11 cellular contexts compared by ENCODE assay signal in the genomic region with DNA sequence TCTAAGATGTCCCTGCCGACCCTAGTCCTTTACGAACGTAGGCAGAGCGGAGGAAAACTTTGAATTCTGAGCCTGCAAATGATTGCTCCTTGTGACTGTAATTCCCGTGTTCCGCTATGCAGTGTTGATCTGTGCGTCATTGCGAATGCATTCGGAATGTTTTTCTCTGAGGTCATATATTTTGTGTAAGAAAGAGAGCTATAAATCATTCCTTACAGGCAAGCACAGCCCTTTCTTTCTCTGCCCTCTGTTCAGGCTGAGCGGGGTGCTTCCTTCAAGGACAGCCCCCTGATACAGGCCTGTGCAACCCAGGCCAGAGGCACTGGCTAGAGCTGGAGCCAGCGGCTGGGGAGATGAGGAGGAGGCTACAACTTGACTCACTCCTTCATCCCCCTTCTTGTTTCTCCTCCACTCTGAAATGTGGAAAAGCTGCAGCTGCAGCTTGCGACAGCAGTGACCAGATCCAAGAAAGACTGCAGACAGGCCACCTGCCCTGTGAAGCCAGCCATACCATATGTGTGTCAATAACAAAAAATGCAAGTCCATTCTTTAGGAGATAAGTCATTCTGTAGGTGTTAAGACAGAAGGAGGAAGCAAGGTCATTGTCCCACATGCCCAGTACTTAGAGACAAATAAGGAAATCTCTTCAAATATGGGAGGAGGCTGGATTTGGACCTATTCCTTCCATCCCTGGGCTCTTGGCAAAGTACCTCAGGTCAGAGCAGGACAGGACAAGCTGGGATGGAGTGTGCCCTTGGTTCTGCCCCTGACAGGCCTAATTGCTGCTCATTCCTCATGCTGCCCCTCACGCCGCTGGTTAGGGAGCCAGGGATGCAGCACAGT.
DNase-seq lines count a peak whose midpoint lies in the region; ATAC-seq and TF ChIP-seq lines count a peak whose summit lies in the region.
"Had no signal": no experiment of that assay in that cellular context is flagged by ENCODE, and none has a peak within 500 bp of the region (broad histone marks: within the 10 kb centered on the region; RNA-seq: fewer than 3 reads in every experiment).

No MANE protein-coding gene starts in this region.

- intact Hi-C loops in A673 (cut with micrococcal nuclease; ENCODE audit: unreplicated experiment): no loop called here

- no peaks in the 10 kb centered on the region for H3K9me3 Mint-ChIP-seq in nephron
- H3K9me3 Mint-ChIP-seq: activated CD4-positive, alpha-beta T cell treated with anti-CD3 and anti-CD28 coated beads, Interleukin-2, amount 10 ng/mL, durations not matched to agents 7 days and 5 days; stimulated activated naive CD8-positive, alpha-beta T cell treated with anti-CD3 and anti-CD28 coated beads, Interleukin-15, amount 100 ng/mL, for 72 hours had no signal

- H3K36me3 ChIP-seq in A673 (ENCODE audit: insufficient read depth, low read length, poor library complexity, severe bottlenecking): no peaks in the 10 kb centered on the region

- H3K4me1 Mint-ChIP-seq in nephron: peaks cover 57% of the 10 kb centered on the region
- H3K4me1 Mint-ChIP-seq: activated CD4-positive, alpha-beta T cell treated with anti-CD3 and anti-CD28 coated beads, Interleukin-2, amount 10 ng/mL, durations not matched to agents 7 days and 5 days; stimulated activated naive CD8-positive, alpha-beta T cell treated with anti-CD3 and anti-CD28 coated beads, Interleukin-15, amount 100 ng/mL, for 72 hours had no signal

- no peaks in the 10 kb centered on the region for H3K9me3 ChIP-seq in A673 (ENCODE audit: low read depth, low read length, poor library complexity, severe bottlenecking)
- H3K9me3 ChIP-seq: psoas muscle had no signal

- no peak overlapping the region for H3K4me3 ChIP-seq in A673 (ENCODE audit: low read depth, low read length, poor library complexity, severe bottlenecking)
- H3K4me3 ChIP-seq: psoas muscle had no signal

- peak overlapping the region in 1 of 3 experiments; percentile 6 for H3K4me3 Mint-ChIP-seq in nephron
- H3K4me3 Mint-ChIP-seq: activated CD4-positive, alpha-beta T cell treated with anti-CD3 and anti-CD28 coated beads, Interleukin-2, amount 10 ng/mL, durations not matched to agents 7 days and 5 days; stimulated activated naive CD8-positive, alpha-beta T cell treated with anti-CD3 and anti-CD28 coated beads, Interleukin-15, amount 100 ng/mL, for 72 hours had no signal

- CTCF ChIA-PET in A673 (lab: Charles Lee): no interaction called here

- H3K27ac ChIP-seq in A673 (ENCODE audit: low read depth, low read length, poor library complexity, severe bottlenecking): peak overlapping the region; percentile 37
- H3K27ac ChIP-seq in epithelial cell of prostate: peak overlapping the region; percentile 48
- H3K27ac ChIP-seq: psoas muscle had no signal

- H3K4me1 ChIP-seq in A673 (ENCODE audit: insufficient read depth, low read length, poor library complexity, severe bottlenecking): peaks cover 44% of the 10 kb centered on the region
- H3K4me1 ChIP-seq: psoas muscle had no signal

- no peaks in the 10 kb centered on the region for H3K27me3 ChIP-seq in A673 (replicated peaks; ENCODE audit: insufficient read depth, low read depth, low read length, poor library complexity)

- ATAC-seq in HG03095 (IDR thresholded peaks at IDR 0.05; ENCODE audit: unreplicated experiment): no peak
- ATAC-seq: stimulated activated naive CD8-positive, alpha-beta T cell treated with anti-CD3 and anti-CD28 coated beads, Interleukin-15, amount 100 ng/mL, for 72 hours had no signal

- no TSS peak for BruUV-seq in A673 (replicated peaks; lab: Mats Ljungman, UMichigan)

- POLR2A ChIA-PET in A673 (lab: Charles Lee; ENCODE audit: low non-redundant PET): no interaction called here

- no peaks in the 10 kb centered on the region for H3K36me3 Mint-ChIP-seq in nephron (ENCODE audit: low read depth)

- peak overlapping the region; percentile 67 to 83 (median 82) for H3K27ac Mint-ChIP-seq in nephron
- H3K27ac Mint-ChIP-seq: activated CD4-positive, alpha-beta T cell treated with anti-CD3 and anti-CD28 coated beads, Interleukin-2, amount 10 ng/mL, durations not matched to agents 7 days and 5 days; stimulated activated naive CD8-positive, alpha-beta T cell treated with anti-CD3 and anti-CD28 coated beads, Interleukin-15, amount 100 ng/mL, for 72 hours had no signal

- TF ChIP-seq CTCF in A673 (conservative IDR thresholded peaks at IDR 0.05; ENCODE audit: low read depth, low read length) (no peak), nephron (IDR thresholded peaks at IDR 0.05; ENCODE audit: unreplicated experiment in 3 of 3) (no peak)

- H3K27me3 Mint-ChIP-seq in nephron (ENCODE audit: low read depth): no peaks in the 10 kb centered on the region
- H3K27me3 Mint-ChIP-seq: activated CD4-positive, alpha-beta T cell treated with anti-CD3 and anti-CD28 coated beads, Interleukin-2, amount 10 ng/mL, durations not matched to agents 7 days and 5 days had no signal

- peak; percentile 24 for DNase-seq in A673 (ENCODE audit: low spot score)
- peak; percentile 96 for DNase-seq in M059J (ENCODE audit: low read depth)
- DNase-seq in epithelial cell of prostate (ENCODE audit: low read depth, low spot score): peak; percentile 33
- no peak for DNase-seq in NCI-H510A treated with DMSO at 0.1 percent for 48 hours (lab: John Stamatoyannopoulos, UW)
- no peak for DNase-seq in DMS79 (lab: John Stamatoyannopoulos, UW)
- DNase-seq in DMS114 treated with DMSO at 0.1 percent for 48 hours (lab: John Stamatoyannopoulos, UW; ENCODE audit: unreplicated experiment): no peak
- DNase-seq: activated CD4-positive, alpha-beta T cell treated with anti-CD3 and anti-CD28 coated beads, Interleukin-2, amount 10 ng/mL, durations not matched to agents 7 days and 5 days; stimulated activated naive CD8-positive, alpha-beta T cell treated with anti-CD3 and anti-CD28 coated beads, Interleukin-15, amount 100 ng/mL, for 72 hours had no signal

Comparison
In these comparisons a context has a peak if more than half of its experiments do, and no peak if none do; other contexts are left out.
1. DNase-seq: peak in A673 (single experiment), M059J (single experiment) and epithelial cell of prostate (single experiment); none in NCI-H510A treated with DMSO at 0.1 percent for 48 hours (single experiment), DMS79 (single experiment) and DMS114 treated with DMSO at 0.1 percent for 48 hours (single experiment).